In the genomic region with DNA sequence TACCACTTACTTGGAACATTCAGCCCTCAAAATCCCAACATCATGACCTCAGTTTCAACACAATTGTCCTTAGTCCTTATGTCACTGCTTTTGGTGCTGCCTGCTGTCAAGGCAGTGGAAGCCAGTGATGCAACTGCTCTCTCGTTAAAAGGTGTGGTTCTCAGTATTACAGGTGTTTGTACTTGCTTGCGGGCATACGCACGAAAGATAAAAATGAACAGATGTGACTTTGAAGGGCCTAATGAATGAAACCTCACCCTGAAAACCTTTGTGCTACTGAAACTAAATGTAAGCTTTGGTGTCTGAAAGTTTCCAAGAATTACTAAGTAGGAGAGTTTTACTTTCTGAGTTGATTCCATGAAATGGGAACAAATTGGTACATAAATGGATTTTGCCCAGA, we compare ENCODE assay signal across 7 cellular contexts. TPM values are rescaled to one million over a fixed set of nuclear protein-coding genes. Genes with fewer than 3 reads are reported as not detected.
A peak's percentile ranks its signal among the peaks of the same experiment; 100 is the strongest.
DNase-seq lines count a peak whose midpoint lies in the region; ATAC-seq and TF ChIP-seq lines count a peak whose summit lies in the region.
"Not testable (repeated sequence)": the region's sequence is repeated elsewhere in the genome, so short reads cannot be mapped to it uniquely, and the experiment has no call there.

No MANE protein-coding gene starts in this region.

- H3K9me3 ChIP-seq in Panc1 (ENCODE audit: control insufficient read depth, insufficient read depth, low read depth, low read length); sigmoid colon: not testable (repeated sequence)

- intact Hi-C loops in Panc1 (cut with micrococcal nuclease; ENCODE audit: unreplicated experiment); sigmoid colon (cut with DNase I): not testable (repeated sequence)

- in situ Hi-C loops in Panc1 (cut with HindIII; ENCODE audit: low pct_unique_long_range_greater_than_20kb, low sequenced_read_pairs): not testable (repeated sequence)

- H3K4me3 ChIP-seq in Panc1 (ENCODE audit: low read depth in 2 of 2, low read length in 2 of 2); sigmoid colon: not testable (repeated sequence)

- TF ChIP-seq POLR2A in sigmoid colon (IDR thresholded peaks at IDR 0.05): not testable (repeated sequence)

- TSS peak; percentile 24 for BruUV-seq in Panc1 (replicated peaks; lab: Mats Ljungman, UMichigan)

- POLR2A ChIA-PET in Panc1 (lab: Charles Lee): not testable (repeated sequence)

- not testable (repeated sequence) for H3K27me3 Mint-ChIP-seq in activated T-helper 17 cell treated with anti-CD3 and anti-CD28 coated beads, Interleukin-2, amount 50 U/mL, for 72 hours

- not testable (repeated sequence) for DNase-seq in Panc1 (ENCODE audit: low read depth, low spot score); sigmoid colon

- not testable (repeated sequence) for H3K4me3 Mint-ChIP-seq in activated T-helper 17 cell treated with anti-CD3 and anti-CD28 coated beads, Interleukin-2, amount 50 U/mL, for 72 hours

- H3K4me1 Mint-ChIP-seq in activated T-helper 17 cell treated with anti-CD3 and anti-CD28 coated beads, Interleukin-2, amount 50 U/mL, for 72 hours: not testable (repeated sequence)

- TF ChIP-seq EP300 in sigmoid colon (IDR thresholded peaks at IDR 0.05): not testable (repeated sequence)

- WGBS in sigmoid colon, 2 donors: 76 to 79% methylated on average over 4 of the region's 4 CpGs

- H3K27ac ChIP-seq in Panc1 (ENCODE audit: low read length): not testable (repeated sequence)
- peak overlapping the region in 3 of 4 donors; percentile 47 to 67 (median 60) for H3K27ac ChIP-seq in sigmoid colon

- not testable (repeated sequence) for H3K36me3 ChIP-seq in Panc1 (ENCODE audit: control insufficient read depth, insufficient read depth, low read length); sigmoid colon

- CTCF ChIA-PET in Panc1 (lab: Charles Lee): not testable (repeated sequence)

- not testable (repeated sequence) for H3K4me1 ChIP-seq in Panc1 (ENCODE audit: control insufficient read depth, insufficient read depth, low read length)
- H3K4me1 ChIP-seq in sigmoid colon: peaks cover 0 to 11% (median 0%) of the 10 kb centered on the region in 4 donors

- H3K9me3 Mint-ChIP-seq in activated T-helper 17 cell treated with anti-CD3 and anti-CD28 coated beads, Interleukin-2, amount 50 U/mL, for 72 hours: not testable (repeated sequence)

- ATAC-seq in GM18858 (IDR thresholded peaks at IDR 0.05; ENCODE audit: unreplicated experiment): peak; percentile 53
- peak; percentile 75 for ATAC-seq in GM21526 (IDR thresholded peaks at IDR 0.05; ENCODE audit: low FRiP score, unreplicated experiment)
- ATAC-seq in HG02798 (IDR thresholded peaks at IDR 0.05; ENCODE audit: poor library complexity, unreplicated experiment): peak; percentile 60
- peak; percentile 80 for ATAC-seq in HG03565 (IDR thresholded peaks at IDR 0.05; ENCODE audit: unreplicated experiment)
- not testable (repeated sequence) for ATAC-seq in Panc1
- peak; percentile 43 for ATAC-seq in activated T-helper 17 cell treated with anti-CD3 and anti-CD28 coated beads, Interleukin-2, amount 50 U/mL, for 72 hours (replicated peaks)

- H3K27me3 ChIP-seq in Panc1 (ENCODE audit: control insufficient read depth, insufficient read depth, low read length); sigmoid colon: not testable (repeated sequence)

- TF ChIP-seq CTCF in Panc1 (IDR thresholded peaks at IDR 0.05); sigmoid colon (IDR thresholded peaks at IDR 0.05): not testable (repeated sequence)

- H3K27ac Mint-ChIP-seq in activated T-helper 17 cell treated with anti-CD3 and anti-CD28 coated beads, Interleukin-2, amount 50 U/mL, for 72 hours: not testable (repeated sequence)

- H3K36me3 Mint-ChIP-seq in activated T-helper 17 cell treated with anti-CD3 and anti-CD28 coated beads, Interleukin-2, amount 50 U/mL, for 72 hours (ENCODE audit: low read depth): peaks cover 28% of the 10 kb centered on the region

RNA-seq across cellular contexts. Expression of gene HERC2, which starts 25.2 kb away (rescaled TPM):
- total RNA-seq in Panc1 (2021; ENCODE audit: unreplicated experiment): 69.7 TPM
- 60.2 TPM for polyA plus RNA-seq in Panc1 (2012; ENCODE audit: insufficient read length)
- total RNA-seq in activated T-helper 17 cell treated with anti-CD3 and anti-CD28 coated beads, Interleukin-2, amount 50 U/mL, for 72 hours: 10 to 100 TPM; 18.8 to 40.8 TPM
- total RNA-seq in sigmoid colon: 10 to 100 TPM; 42.5 to 85.6 (median 52.5) TPM
- polyA plus RNA-seq in sigmoid colon: 10 to 100 TPM; 11.1 to 36.9 (median 15.0) TPM
